Comparison of ENCODE assay signal across 14 cellular contexts in genomic region chr2:201167546-201167945, GRCh38.
"Had no signal": no experiment of that assay in that cellular context is flagged by ENCODE, and none has a peak within 500 bp of the region (broad histone marks: within the 10 kb centered on the region; RNA-seq: fewer than 3 reads in every experiment).

No MANE protein-coding gene starts in this region.

- H3K4me3 Mint-ChIP-seq: naive thymus-derived CD8-positive, alpha-beta T cell; T-helper 17 cell had no signal

- H3K9me3 ChIP-seq: gastrocnemius medialis, mucosa of descending colon, testis had no signal

- H3K4me3 ChIP-seq: gastrocnemius medialis, mucosa of descending colon, testis had no signal

- H3K27ac Mint-ChIP-seq: T-helper 17 cell had no signal

- H3K4me1 ChIP-seq: gastrocnemius medialis, testis had no signal

- ATAC-seq: activated CD4-positive, CD25-positive, alpha-beta regulatory T cell treated with anti-CD3 and anti-CD28 coated beads, Interleukin-2, amount 50 U/mL, for 24 hours; gastrocnemius medialis; mucosa of descending colon; naive thymus-derived CD8-positive, alpha-beta T cell; T-helper 17 cell had no signal

- H3K27ac ChIP-seq: testis had no signal

- H3K27me3 Mint-ChIP-seq: naive thymus-derived CD8-positive, alpha-beta T cell; T-helper 17 cell had no signal

- DNase-seq: activated CD4-positive, alpha-beta T cell treated with anti-CD3 and anti-CD28 coated beads, Interleukin-2, amount 50 U/mL, for 1 hour; activated naive CD4-positive, alpha-beta T cell treated with anti-CD3 and anti-CD28 coated beads, Interleukin-2, amount 50 U/mL, for 16 hours; erythroblast; gastrocnemius medialis; mucosa of descending colon; naive thymus-derived CD8-positive, alpha-beta T cell; nucleus accumbens; posterior cingulate gyrus; retina; stimulated activated CD4-positive, alpha-beta T cell treated with anti-CD3 and anti-CD28 coated beads, Interleukin-2, amount 100 ng/mL, for 48 hours; stimulated activated naive CD4-positive, alpha-beta T cell treated with Interleukin-2 at 50 U/mL for 16 hours; T-helper 17 cell; testis had no signal

- H3K27me3 ChIP-seq: gastrocnemius medialis, testis had no signal
